Comparison of ENCODE assay signal across 5 cellular contexts in genomic region chr1:36641776-36642175, GRCh38.
"Had no signal": no experiment of that assay in that cellular context is flagged by ENCODE, and none has a peak within 500 bp of the region (broad histone marks: within the 10 kb centered on the region; RNA-seq: fewer than 3 reads in every experiment).

No MANE protein-coding gene starts in this region.

- ATAC-seq: GM23338, HepG2 had no signal

- H3K27ac ChIP-seq: HL-60 had no signal

- H3K4me2 ChIP-seq: GM23338 had no signal

- H3K4me3 ChIP-seq: GM23338 had no signal

- DNase-seq: H9, HCEC 1CT had no signal

- H2AFZ ChIP-seq: GM23338 had no signal
